ENCODE assay signal across 2 cellular contexts in the genomic region with DNA sequence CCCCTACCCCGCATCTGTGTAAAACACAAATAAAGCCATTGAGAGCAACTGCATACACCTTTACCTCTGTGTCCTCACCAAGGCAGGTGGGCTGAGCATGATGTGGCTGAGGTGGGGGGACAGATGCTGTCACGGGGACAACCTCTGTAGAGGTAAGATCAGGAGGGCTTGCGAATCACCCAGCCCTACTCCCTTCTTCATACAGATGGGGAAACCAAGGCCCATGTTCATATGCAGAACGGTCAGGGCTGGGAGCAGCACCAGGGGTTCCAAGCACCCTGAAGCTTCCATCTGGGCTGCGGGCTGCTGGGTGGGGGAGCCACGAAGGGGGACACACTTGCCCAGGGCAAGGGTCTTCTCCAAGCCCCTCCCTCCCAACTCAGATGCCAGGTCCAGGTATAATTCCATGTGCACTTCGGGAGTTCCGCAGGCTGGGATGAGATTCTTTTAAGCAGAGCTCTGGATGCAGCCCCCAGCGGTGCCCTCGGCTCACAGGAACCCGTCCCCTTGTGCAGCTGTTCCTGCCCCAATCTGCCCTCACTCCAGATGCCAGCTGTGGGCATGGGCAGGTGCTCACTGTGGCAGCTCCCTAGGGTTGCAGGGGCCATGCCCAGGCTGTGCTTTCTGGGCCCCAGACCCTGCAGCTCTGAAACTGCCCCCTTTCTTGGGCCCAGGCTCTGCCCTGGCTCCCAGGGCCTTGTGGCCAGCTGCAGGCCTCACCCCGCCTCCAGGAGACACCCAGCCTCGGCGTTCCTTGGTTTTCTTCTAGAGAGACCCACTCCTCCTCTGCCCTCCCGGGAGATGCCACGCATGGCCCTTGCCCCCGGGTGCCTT.
TF ChIP-seq lines count a peak whose summit lies in the region.

No MANE protein-coding gene starts in this region.

TF ChIP-seq in GM23338, 12 proteins besides CTCF, POLR2A, EP300 and RAD21:
- TF ChIP-seq CREB1 (CRISPR knock-in tag; IDR thresholded peaks at IDR 0.05; ENCODE audit: low read depth), result no peak
- no peak for TF ChIP-seq STAT1 (IDR thresholded peaks at IDR 0.05; ENCODE audit: unreplicated experiment)
- TF ChIP-seq, protein P1, sequence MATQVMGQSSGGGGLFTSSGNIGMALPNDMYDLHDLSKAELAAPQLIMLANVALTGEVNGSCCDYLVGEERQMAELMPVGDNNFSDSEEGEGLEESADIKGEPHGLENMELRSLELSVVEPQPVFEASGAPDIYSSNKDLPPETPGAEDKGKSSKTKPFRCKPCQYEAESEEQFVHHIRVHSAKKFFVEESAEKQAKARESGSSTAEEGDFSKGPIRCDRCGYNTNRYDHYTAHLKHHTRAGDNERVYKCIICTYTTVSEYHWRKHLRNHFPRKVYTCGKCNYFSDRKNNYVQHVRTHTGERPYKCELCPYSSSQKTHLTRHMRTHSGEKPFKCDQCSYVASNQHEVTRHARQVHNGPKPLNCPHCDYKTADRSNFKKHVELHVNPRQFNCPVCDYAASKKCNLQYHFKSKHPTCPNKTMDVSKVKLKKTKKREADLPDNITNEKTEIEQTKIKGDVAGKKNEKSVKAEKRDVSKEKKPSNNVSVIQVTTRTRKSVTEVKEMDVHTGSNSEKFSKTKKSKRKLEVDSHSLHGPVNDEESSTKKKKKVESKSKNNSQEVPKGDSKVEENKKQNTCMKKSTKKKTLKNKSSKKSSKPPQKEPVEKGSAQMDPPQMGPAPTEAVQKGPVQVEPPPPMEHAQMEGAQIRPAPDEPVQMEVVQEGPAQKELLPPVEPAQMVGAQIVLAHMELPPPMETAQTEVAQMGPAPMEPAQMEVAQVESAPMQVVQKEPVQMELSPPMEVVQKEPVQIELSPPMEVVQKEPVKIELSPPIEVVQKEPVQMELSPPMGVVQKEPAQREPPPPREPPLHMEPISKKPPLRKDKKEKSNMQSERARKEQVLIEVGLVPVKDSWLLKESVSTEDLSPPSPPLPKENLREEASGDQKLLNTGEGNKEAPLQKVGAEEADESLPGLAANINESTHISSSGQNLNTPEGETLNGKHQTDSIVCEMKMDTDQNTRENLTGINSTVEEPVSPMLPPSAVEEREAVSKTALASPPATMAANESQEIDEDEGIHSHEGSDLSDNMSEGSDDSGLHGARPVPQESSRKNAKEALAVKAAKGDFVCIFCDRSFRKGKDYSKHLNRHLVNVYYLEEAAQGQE (IDR thresholded peaks at IDR 0.05; ENCODE audit: unreplicated experiment), result no peak
- no peak for TF ChIP-seq ZNF114 (CRISPR knock-in tag; IDR thresholded peaks at IDR 0.05)
- no peak for TF ChIP-seq EZH2phosphoT487 (IDR thresholded peaks at IDR 0.05; ENCODE audit: unreplicated experiment)
- TF ChIP-seq EZH2 (IDR thresholded peaks at IDR 0.05; ENCODE audit: low read depth, unreplicated experiment), result no peak
- no peak for TF ChIP-seq ZNF331 (CRISPR knock-in tag; IDR thresholded peaks at IDR 0.05; ENCODE audit: low read depth)

TF ChIP-seq in IMR-90, 13 proteins besides CTCF, POLR2A, EP300 and RAD21:
- TF ChIP-seq RFX5 (IDR thresholded peaks at IDR 0.05; ENCODE audit: low read depth, low read length), result no peak
- TF ChIP-seq MAZ (IDR thresholded peaks at IDR 0.05; ENCODE audit: borderline replicate concordance, low read depth, low read length), result no peak
- TF ChIP-seq FOS (IDR thresholded peaks at IDR 0.05; ENCODE audit: low read depth, low read length), result no peak
- TF ChIP-seq, protein P2, sequence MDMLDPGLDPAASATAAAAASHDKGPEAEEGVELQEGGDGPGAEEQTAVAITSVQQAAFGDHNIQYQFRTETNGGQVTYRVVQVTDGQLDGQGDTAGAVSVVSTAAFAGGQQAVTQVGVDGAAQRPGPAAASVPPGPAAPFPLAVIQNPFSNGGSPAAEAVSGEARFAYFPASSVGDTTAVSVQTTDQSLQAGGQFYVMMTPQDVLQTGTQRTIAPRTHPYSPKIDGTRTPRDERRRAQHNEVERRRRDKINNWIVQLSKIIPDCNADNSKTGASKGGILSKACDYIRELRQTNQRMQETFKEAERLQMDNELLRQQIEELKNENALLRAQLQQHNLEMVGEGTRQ (IDR thresholded peaks at IDR 0.05; ENCODE audit: low read depth, low read length), result no peak
- no peak for TF ChIP-seq MAFK (IDR thresholded peaks at IDR 0.05; ENCODE audit: low read depth, low read length)
- no peak for TF ChIP-seq SMC3 (IDR thresholded peaks at IDR 0.05; ENCODE audit: low read depth, low read length)
- TF ChIP-seq, protein P3, sequence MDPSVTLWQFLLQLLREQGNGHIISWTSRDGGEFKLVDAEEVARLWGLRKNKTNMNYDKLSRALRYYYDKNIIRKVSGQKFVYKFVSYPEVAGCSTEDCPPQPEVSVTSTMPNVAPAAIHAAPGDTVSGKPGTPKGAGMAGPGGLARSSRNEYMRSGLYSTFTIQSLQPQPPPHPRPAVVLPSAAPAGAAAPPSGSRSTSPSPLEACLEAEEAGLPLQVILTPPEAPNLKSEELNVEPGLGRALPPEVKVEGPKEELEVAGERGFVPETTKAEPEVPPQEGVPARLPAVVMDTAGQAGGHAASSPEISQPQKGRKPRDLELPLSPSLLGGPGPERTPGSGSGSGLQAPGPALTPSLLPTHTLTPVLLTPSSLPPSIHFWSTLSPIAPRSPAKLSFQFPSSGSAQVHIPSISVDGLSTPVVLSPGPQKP (IDR thresholded peaks at IDR 0.05; ENCODE audit: borderline replicate concordance, low read depth, low read length), result no peak
- no peak for TF ChIP-seq NFE2L2 (IDR thresholded peaks at IDR 0.05; ENCODE audit: low read depth, low read length)
- TF ChIP-seq RCOR1 (IDR thresholded peaks at IDR 0.05; ENCODE audit: insufficient replicate concordance, low read length), result no peak
- no peak for TF ChIP-seq CEBPB (IDR thresholded peaks at IDR 0.05; ENCODE audit: low read depth, low read length)
- TF ChIP-seq BHLHE40 (IDR thresholded peaks at IDR 0.05; ENCODE audit: low read depth, low read length), result no peak
- no peak for TF ChIP-seq CHD1 (IDR thresholded peaks at IDR 0.05; ENCODE audit: low read depth, low read length)
- TF ChIP-seq MXI1 (IDR thresholded peaks at IDR 0.05; ENCODE audit: borderline replicate concordance, low read depth, low read length), result no peak
